Comparison of ENCODE assay signal across 1 cellular context in genomic region chr11:64007160-64007628, GRCh38.
TF ChIP-seq lines count a peak whose summit lies in the region.

No MANE protein-coding gene starts in this region.

TF ChIP-seq in K562, 482 proteins besides CTCF, POLR2A, EP300 and RAD21 (continues in another document):
- TF ChIP-seq NR2C2 (CRISPR knock-in tag; IDR thresholded peaks at IDR 0.05) (no peak), NR2C2 (tag; IDR thresholded peaks at IDR 0.05) (no peak), CREM (IDR thresholded peaks at IDR 0.05; ENCODE audit: low read depth) (no peak), POLR2H (tag; IDR thresholded peaks at IDR 0.05; ENCODE audit: low read depth) (no peak), ZSCAN29 (IDR thresholded peaks at IDR 0.05) (no peak), LCOR (CRISPR knock-in tag; IDR thresholded peaks at IDR 0.05) (no peak), ELF4 (CRISPR knock-in tag; IDR thresholded peaks at IDR 0.05) (no peak), ZFP36 (IDR thresholded peaks at IDR 0.05; ENCODE audit: low read depth, low read length, partially characterized antibody) (no peak), CC2D1A (IDR thresholded peaks at IDR 0.05) (no peak), MEF2A (IDR thresholded peaks at IDR 0.05; ENCODE audit: control insufficient read depth, low read depth, low read length) (no peak), TSC22D4 (tag; IDR thresholded peaks at IDR 0.05) (no peak), HDAC2 (IDR thresholded peaks at IDR 0.05) (no peak), THAP12 (CRISPR knock-in tag; IDR thresholded peaks at IDR 0.05) (no peak), ZNF592 (IDR thresholded peaks at IDR 0.05) (no peak), PRDM10 (IDR thresholded peaks at IDR 0.05; ENCODE audit: partially characterized antibody) (peak; percentile 20), HCFC1 (IDR thresholded peaks at IDR 0.05; ENCODE audit: low read depth, low read length) (no peak), POU5F1 (IDR thresholded peaks at IDR 0.05; ENCODE audit: borderline replicate concordance, low read depth, low read length, partially characterized antibody) (no peak), SIRT6 (IDR thresholded peaks at IDR 0.05; ENCODE audit: low read depth, low read length) (peak; percentile 11), BHLHE40 (IDR thresholded peaks at IDR 0.05; ENCODE audit: low read length) (peak; percentile 48), MCM5 (IDR thresholded peaks at IDR 0.05; ENCODE audit: low read depth) (no peak), EP400 (IDR thresholded peaks at IDR 0.05) (no peak), NFIX (CRISPR knock-in tag; IDR thresholded peaks at IDR 0.05; ENCODE audit: low read depth) (no peak), SMARCE1 (IDR thresholded peaks at IDR 0.05) (no peak), BDP1 (IDR thresholded peaks at IDR 0.05; ENCODE audit: insufficient read depth, insufficient read length) (no peak), ARID4B (CRISPR knock-in tag; IDR thresholded peaks at IDR 0.05) (0 out of 2 replicates have a peak, but pooled peaks have one; percentile 17), ZNF766 (CRISPR knock-in tag; conservative IDR thresholded peaks at IDR 0.05) (no peak), SPI1 (IDR thresholded peaks at IDR 0.05; ENCODE audit: borderline replicate concordance, low read depth, low read length) (peak; percentile 62; the same call in 1 of the 2 replicates), CGGBP1 (CRISPR knock-in tag; IDR thresholded peaks at IDR 0.05) (no peak), SMARCC2 (IDR thresholded peaks at IDR 0.05; ENCODE audit: low read depth) (no peak), L3MBTL2 (IDR thresholded peaks at IDR 0.05) (0 out of 2 replicates have a peak, but pooled peaks have one; percentile 13), MAX (CRISPR knock-in tag; IDR thresholded peaks at IDR 0.05) (peak; percentile 82), MTF1 (CRISPR knock-in tag; IDR thresholded peaks at IDR 0.05; ENCODE audit: borderline replicate concordance) (no peak)
- TF ChIP-seq, protein P1, sequence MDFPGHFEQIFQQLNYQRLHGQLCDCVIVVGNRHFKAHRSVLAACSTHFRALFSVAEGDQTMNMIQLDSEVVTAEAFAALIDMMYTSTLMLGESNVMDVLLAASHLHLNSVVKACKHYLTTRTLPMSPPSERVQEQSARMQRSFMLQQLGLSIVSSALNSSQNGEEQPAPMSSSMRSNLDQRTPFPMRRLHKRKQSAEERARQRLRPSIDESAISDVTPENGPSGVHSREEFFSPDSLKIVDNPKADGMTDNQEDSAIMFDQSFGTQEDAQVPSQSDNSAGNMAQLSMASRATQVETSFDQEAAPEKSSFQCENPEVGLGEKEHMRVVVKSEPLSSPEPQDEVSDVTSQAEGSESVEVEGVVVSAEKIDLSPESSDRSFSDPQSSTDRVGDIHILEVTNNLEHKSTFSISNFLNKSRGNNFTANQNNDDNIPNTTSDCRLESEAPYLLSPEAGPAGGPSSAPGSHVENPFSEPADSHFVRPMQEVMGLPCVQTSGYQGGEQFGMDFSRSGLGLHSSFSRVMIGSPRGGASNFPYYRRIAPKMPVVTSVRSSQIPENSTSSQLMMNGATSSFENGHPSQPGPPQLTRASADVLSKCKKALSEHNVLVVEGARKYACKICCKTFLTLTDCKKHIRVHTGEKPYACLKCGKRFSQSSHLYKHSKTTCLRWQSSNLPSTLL (IDR thresholded peaks at IDR 0.05): no peak
- TF ChIP-seq, protein P2, sequence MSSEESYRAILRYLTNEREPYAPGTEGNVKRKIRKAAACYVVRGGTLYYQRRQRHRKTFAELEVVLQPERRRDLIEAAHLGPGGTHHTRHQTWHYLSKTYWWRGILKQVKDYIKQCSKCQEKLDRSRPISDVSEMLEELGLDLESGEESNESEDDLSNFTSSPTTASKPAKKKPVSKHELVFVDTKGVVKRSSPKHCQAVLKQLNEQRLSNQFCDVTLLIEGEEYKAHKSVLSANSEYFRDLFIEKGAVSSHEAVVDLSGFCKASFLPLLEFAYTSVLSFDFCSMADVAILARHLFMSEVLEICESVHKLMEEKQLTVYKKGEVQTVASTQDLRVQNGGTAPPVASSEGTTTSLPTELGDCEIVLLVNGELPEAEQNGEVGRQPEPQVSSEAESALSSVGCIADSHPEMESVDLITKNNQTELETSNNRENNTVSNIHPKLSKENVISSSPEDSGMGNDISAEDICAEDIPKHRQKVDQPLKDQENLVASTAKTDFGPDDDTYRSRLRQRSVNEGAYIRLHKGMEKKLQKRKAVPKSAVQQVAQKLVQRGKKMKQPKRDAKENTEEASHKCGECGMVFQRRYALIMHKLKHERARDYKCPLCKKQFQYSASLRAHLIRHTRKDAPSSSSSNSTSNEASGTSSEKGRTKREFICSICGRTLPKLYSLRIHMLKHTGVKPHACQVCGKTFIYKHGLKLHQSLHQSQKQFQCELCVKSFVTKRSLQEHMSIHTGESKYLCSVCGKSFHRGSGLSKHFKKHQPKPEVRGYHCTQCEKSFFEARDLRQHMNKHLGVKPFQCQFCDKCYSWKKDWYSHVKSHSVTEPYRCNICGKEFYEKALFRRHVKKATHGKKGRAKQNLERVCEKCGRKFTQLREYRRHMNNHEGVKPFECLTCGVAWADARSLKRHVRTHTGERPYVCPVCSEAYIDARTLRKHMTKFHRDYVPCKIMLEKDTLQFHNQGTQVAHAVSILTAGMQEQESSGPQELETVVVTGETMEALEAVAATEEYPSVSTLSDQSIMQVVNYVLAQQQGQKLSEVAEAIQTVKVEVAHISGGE (CRISPR knock-in tag; IDR thresholded peaks at IDR 0.05): no peak
- TF ChIP-seq, protein P3, sequence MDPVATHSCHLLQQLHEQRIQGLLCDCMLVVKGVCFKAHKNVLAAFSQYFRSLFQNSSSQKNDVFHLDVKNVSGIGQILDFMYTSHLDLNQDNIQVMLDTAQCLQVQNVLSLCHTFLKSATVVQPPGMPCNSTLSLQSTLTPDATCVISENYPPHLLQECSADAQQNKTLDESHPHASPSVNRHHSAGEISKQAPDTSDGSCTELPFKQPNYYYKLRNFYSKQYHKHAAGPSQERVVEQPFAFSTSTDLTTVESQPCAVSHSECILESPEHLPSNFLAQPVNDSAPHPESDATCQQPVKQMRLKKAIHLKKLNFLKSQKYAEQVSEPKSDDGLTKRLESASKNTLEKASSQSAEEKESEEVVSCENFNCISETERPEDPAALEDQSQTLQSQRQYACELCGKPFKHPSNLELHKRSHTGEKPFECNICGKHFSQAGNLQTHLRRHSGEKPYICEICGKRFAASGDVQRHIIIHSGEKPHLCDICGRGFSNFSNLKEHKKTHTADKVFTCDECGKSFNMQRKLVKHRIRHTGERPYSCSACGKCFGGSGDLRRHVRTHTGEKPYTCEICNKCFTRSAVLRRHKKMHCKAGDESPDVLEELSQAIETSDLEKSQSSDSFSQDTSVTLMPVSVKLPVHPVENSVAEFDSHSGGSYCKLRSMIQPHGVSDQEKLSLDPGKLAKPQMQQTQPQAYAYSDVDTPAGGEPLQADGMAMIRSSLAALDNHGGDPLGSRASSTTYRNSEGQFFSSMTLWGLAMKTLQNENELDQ (CRISPR knock-in tag; IDR thresholded peaks at IDR 0.05; ENCODE audit: borderline replicate concordance): no peak
